In the genomic region with DNA sequence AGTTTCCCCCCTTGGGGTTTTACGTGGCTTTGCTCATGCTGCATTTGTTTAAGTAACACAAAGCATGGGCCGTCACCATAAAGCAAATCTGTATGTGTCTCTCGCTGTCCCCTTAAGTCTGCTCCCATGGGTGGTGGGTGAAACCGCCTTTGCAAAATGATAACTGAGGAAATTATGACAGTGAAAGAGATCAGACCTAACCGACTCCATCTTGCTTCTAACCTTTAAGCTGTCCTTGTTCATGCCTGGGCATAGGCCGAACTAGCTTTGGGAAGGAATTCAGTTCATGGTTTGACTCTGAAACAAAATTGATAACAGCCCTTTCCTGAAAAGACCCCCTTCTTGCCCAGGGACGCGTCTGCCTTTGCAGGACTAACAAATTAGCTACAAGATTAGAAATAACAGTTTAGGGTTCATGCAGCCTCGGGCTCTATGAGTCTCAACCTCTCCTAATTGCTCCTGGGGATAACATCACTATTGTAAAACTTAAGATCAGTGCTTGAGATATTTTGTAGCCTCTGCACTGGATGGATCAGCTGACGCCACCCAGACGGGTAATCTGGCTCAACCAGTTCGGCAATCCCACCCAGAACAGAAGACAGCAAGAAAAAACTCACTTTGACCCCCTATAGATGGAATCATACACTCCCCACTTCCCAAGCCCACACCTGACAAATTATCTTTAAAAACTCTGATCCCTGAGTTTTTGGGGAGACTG, we compare ENCODE assay signal across 16 cellular contexts.
DNase-seq lines count a peak whose midpoint lies in the region; ATAC-seq and TF ChIP-seq lines count a peak whose summit lies in the region.
"Had no signal": no experiment of that assay in that cellular context is flagged by ENCODE, and none has a peak within 500 bp of the region (broad histone marks: within the 10 kb centered on the region; RNA-seq: fewer than 3 reads in every experiment).

No MANE protein-coding gene starts in this region.

- peak overlapping the region; percentile 10 for H3K27ac Mint-ChIP-seq in nephron progenitor cell
- no peak overlapping the region for H3K27ac Mint-ChIP-seq in activated naive CD4-positive, alpha-beta T cell treated with anti-CD3 and anti-CD28 coated beads, Interleukin-2, amount 50 U/mL, for 72 hours
- H3K27ac Mint-ChIP-seq: CD4-positive, CD25-positive, alpha-beta regulatory T cell had no signal

- H3K9me3 ChIP-seq in right atrium auricular region (no peaks in the 10 kb centered on the region), SK-N-SH (no peaks in the 10 kb centered on the region), OCI-LY7 (ENCODE audit: low read length) (no peaks in the 10 kb centered on the region)
- H3K9me3 ChIP-seq: Caco-2 had no signal

- H3K4me1 Mint-ChIP-seq in nephron progenitor cell, result peaks cover 33% of the 10 kb centered on the region

- no peak for TF ChIP-seq RAD21 in SK-N-SH (IDR thresholded peaks at IDR 0.05; ENCODE audit: low read length)

- POLR2A ChIA-PET in SK-N-SH (lab: Yijun Ruan, JAX), result no interaction called here
- POLR2A ChIA-PET in OCI-LY7 (lab: Charles Lee), result no interaction called here

- H3K27me3 ChIP-seq in right atrium auricular region (no peaks in the 10 kb centered on the region), SK-N-SH (ENCODE audit: insufficient read depth) (no peaks in the 10 kb centered on the region; the same call in 1 of the 2 replicates)

- no peaks in the 10 kb centered on the region for H3K36me3 Mint-ChIP-seq in nephron progenitor cell (ENCODE audit: low read depth)
- H3K36me3 Mint-ChIP-seq in activated naive CD4-positive, alpha-beta T cell treated with anti-CD3 and anti-CD28 coated beads, Interleukin-2, amount 50 U/mL, for 72 hours, result no peaks in the 10 kb centered on the region
- H3K36me3 Mint-ChIP-seq: CD4-positive, CD25-positive, alpha-beta regulatory T cell had no signal

- peak in 1 of 2 experiments; percentile 62; a peak in 2 of 4 replicates for TF ChIP-seq EP300 in SK-N-SH (IDR thresholded peaks at IDR 0.05; ENCODE audit: borderline replicate concordance in 1 of 2, low read depth in 1 of 2, low read length in 1 of 2)

- no peak for ATAC-seq in activated naive CD4-positive, alpha-beta T cell treated with anti-CD3 and anti-CD28 coated beads, Interleukin-2, amount 50 U/mL, for 72 hours

- TF ChIP-seq CTCF in right atrium auricular region (IDR thresholded peaks at IDR 0.05), result no peak
- TF ChIP-seq CTCF in SK-N-SH (IDR thresholded peaks at IDR 0.05), result no peak
- TF ChIP-seq CTCF in nephron progenitor cell (IDR thresholded peaks at IDR 0.05), result no peak
- TF ChIP-seq CTCF in OCI-LY7 (conservative IDR thresholded peaks at IDR 0.05; ENCODE audit: low read length), result no peak

- H3K4me1 ChIP-seq in right atrium auricular region (peaks cover 0 to 18% of the 10 kb centered on the region in 2 donors), SK-N-SH (ENCODE audit: control insufficient read depth in 1 of 2, insufficient read depth in 2 of 2, low read depth in 1 of 2, low read length in 1 of 2) (peaks cover 0 to 24% of the 10 kb centered on the region in 2 experiments; a peak in 2 of 4 replicates), OCI-LY7 (ENCODE audit: insufficient read depth, low read length, poor library complexity, severe bottlenecking) (no peaks in the 10 kb centered on the region)
- H3K4me1 ChIP-seq: Caco-2 had no signal

- no peak overlapping the region for H3K4me3 Mint-ChIP-seq in nephron progenitor cell
- H3K4me3 Mint-ChIP-seq: CD4-positive, CD25-positive, alpha-beta regulatory T cell had no signal

- H4K20me1 ChIP-seq in SK-N-SH (ENCODE audit: insufficient read depth) (no peaks in the 10 kb centered on the region), OCI-LY7 (ENCODE audit: insufficient read depth, low read length) (no peaks in the 10 kb centered on the region)

- H3K9ac ChIP-seq in SK-N-SH, result no peak overlapping the region
- H3K9ac ChIP-seq: GM23248 had no signal

- CTCF ChIA-PET in SK-N-SH (lab: Yijun Ruan, JAX) (interaction anchor here (1.0 to 4.9 kb wide), 6 partner anchors 23 to 249 kb away, joined by 3 to 33 read pairs (median 6); no protein-coding TSS in a partner anchor), OCI-LY7 (lab: Charles Lee; ENCODE audit: unreplicated experiment) (no interaction called here)

- no TSS peak for BruUV-seq in OCI-LY7 (replicated peaks; lab: Mats Ljungman, UMichigan)

- H3K79me2 ChIP-seq in SK-N-SH (ENCODE audit: insufficient read depth) (no peaks in the 10 kb centered on the region), OCI-LY7 (ENCODE audit: insufficient read depth, low read depth, low read length) (no peaks in the 10 kb centered on the region)

- H3K9me3 Mint-ChIP-seq in nephron progenitor cell, result no peaks in the 10 kb centered on the region
- peaks cover 0 to 7% of the 10 kb centered on the region in 2 donors for H3K9me3 Mint-ChIP-seq in activated naive CD4-positive, alpha-beta T cell treated with anti-CD3 and anti-CD28 coated beads, Interleukin-2, amount 50 U/mL, for 72 hours

- 32% methylated on average over 12 of the region's 12 CpGs for WGBS in SK-N-SH (ENCODE audit: low lambda C conversion rate)

- DNase-seq in cardiac septum (ENCODE audit: low spot score) (peak; percentile 39), right atrium auricular region (ENCODE audit: low spot score) (no peak), SK-N-SH (no peak), nephron progenitor cell (no peak), OCI-LY7 (ENCODE audit: low spot score) (no peak)
- no peak for DNase-seq in stimulated activated CD4-positive, alpha-beta T cell treated with anti-CD3 and anti-CD28 coated beads, Interleukin-4, amount 100 ng/mL, for 1 hour
- DNase-seq in activated naive CD4-positive, alpha-beta T cell treated with anti-CD3 and anti-CD28 coated beads, Interleukin-2, amount 50 U/mL, for 72 hours (ENCODE audit: low spot score in 2 of 2), result no peak
- DNase-seq: 8988T; C1 segment of cervical spinal cord; Caco-2; CD4-positive, CD25-positive, alpha-beta regulatory T cell; GDM1; GM23248; HCEC 1CT; IMR-90 had no signal

- no peaks in the 10 kb centered on the region for H3F3A ChIP-seq in SK-N-SH (replicated peaks; ENCODE audit: insufficient read depth)

- H3K4me2 ChIP-seq in SK-N-SH (no peak overlapping the region), OCI-LY7 (ENCODE audit: low read length) (no peak overlapping the region)

- peaks cover 33% of the 10 kb centered on the region for H3K27me3 Mint-ChIP-seq in nephron progenitor cell (ENCODE audit: low read depth, poor library complexity)
- H3K27me3 Mint-ChIP-seq: CD4-positive, CD25-positive, alpha-beta regulatory T cell had no signal

- H3K9me2 ChIP-seq in SK-N-SH (no peaks in the 10 kb centered on the region), OCI-LY7 (ENCODE audit: insufficient read depth, low read length) (no peaks in the 10 kb centered on the region)

- H2AFZ ChIP-seq in SK-N-SH (ENCODE audit: low read depth), result no peak overlapping the region
- no peak overlapping the region for H2AFZ ChIP-seq in OCI-LY7 (ENCODE audit: low read length)
- H2AFZ ChIP-seq: GM23248 had no signal

- intact Hi-C loops in cardiac septum (cut with DNase I) (loop anchor here (10.0 kb wide), 1 partner anchor 136 kb away; no protein-coding TSS in a partner anchor), OCI-LY7 (cut with micrococcal nuclease; ENCODE audit: unreplicated experiment) (no loop called here)

- H3K36me3 ChIP-seq in right atrium auricular region, result no peaks in the 10 kb centered on the region
- no peaks in the 10 kb centered on the region for H3K36me3 ChIP-seq in SK-N-SH (replicated peaks in 1 of 2; ENCODE audit: control insufficient read depth in 1 of 2, insufficient read depth in 2 of 2, low read length in 1 of 2)
- no peaks in the 10 kb centered on the region for H3K36me3 ChIP-seq in OCI-LY7 (ENCODE audit: insufficient read depth, low read length)

- H3K4me3 ChIP-seq in right atrium auricular region (no peak overlapping the region), SK-N-SH (ENCODE audit: low read depth in 2 of 2, low read length in 1 of 2) (no peak overlapping the region), OCI-LY7 (ENCODE audit: low read depth, low read length, poor library complexity, severe bottlenecking) (no peak overlapping the region)
- H3K4me3 ChIP-seq: GM23248 had no signal

- H3K27ac ChIP-seq in right atrium auricular region (no peak overlapping the region), SK-N-SH (ENCODE audit: low read depth in 2 of 2, low read length in 1 of 2) (peak overlapping the region in 1 of 2 experiments; percentile 4; a peak in 1 of 4 replicates), OCI-LY7 (ENCODE audit: low read depth, low read length, poor library complexity, severe bottlenecking) (no peak overlapping the region)
- H3K27ac ChIP-seq: GM23248, HL-60 had no signal

TF ChIP-seq in SK-N-SH, 30 proteins besides CTCF, POLR2A, EP300 and RAD21:
- peak; percentile 76 for TF ChIP-seq GATA2 (CRISPR knock-in tag; IDR thresholded peaks at IDR 0.05)
- TF ChIP-seq NFIC (IDR thresholded peaks at IDR 0.05; ENCODE audit: borderline replicate concordance), result no peak
